In the genomic region with DNA sequence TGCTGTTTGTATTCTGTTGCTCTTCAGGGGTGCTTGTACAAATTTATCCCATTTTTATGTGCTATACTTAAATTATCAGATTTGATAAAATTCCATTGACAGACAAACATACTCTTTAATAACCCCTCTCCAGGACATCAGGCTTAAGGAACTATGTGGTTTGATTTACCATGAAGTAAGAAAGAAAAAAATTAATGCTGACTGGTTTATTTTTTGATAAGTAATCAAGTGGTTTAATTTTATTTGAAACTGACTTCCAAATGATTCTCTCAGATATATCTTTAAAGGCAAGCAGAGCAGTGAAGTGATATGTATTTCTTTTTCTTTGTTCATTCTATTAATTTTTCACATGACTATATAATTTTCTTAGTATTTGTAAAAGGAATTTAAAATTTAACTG, we compare ENCODE assay signal across 2 cellular contexts.
TF ChIP-seq lines count a peak whose summit lies in the region.

No MANE protein-coding gene starts in this region.

TF ChIP-seq in GM23338, 12 proteins besides CTCF, POLR2A, EP300 and RAD21 (continued from another document):
- TF ChIP-seq REST (IDR thresholded peaks at IDR 0.05; ENCODE audit: unreplicated experiment) (no peak), EZH2phosphoT487 (IDR thresholded peaks at IDR 0.05; ENCODE audit: unreplicated experiment) (no peak), ETS1 (IDR thresholded peaks at IDR 0.05) (no peak), ZNF114 (CRISPR knock-in tag; IDR thresholded peaks at IDR 0.05) (no peak), POLR2AphosphoS5 (IDR thresholded peaks at IDR 0.05; ENCODE audit: low read depth) (no peak), STAT1 (IDR thresholded peaks at IDR 0.05; ENCODE audit: unreplicated experiment) (no peak), CREB1 (CRISPR knock-in tag; IDR thresholded peaks at IDR 0.05; ENCODE audit: low read depth) (no peak), JUNB (IDR thresholded peaks at IDR 0.05; ENCODE audit: unreplicated experiment) (no peak)
- TF ChIP-seq, protein P1, sequence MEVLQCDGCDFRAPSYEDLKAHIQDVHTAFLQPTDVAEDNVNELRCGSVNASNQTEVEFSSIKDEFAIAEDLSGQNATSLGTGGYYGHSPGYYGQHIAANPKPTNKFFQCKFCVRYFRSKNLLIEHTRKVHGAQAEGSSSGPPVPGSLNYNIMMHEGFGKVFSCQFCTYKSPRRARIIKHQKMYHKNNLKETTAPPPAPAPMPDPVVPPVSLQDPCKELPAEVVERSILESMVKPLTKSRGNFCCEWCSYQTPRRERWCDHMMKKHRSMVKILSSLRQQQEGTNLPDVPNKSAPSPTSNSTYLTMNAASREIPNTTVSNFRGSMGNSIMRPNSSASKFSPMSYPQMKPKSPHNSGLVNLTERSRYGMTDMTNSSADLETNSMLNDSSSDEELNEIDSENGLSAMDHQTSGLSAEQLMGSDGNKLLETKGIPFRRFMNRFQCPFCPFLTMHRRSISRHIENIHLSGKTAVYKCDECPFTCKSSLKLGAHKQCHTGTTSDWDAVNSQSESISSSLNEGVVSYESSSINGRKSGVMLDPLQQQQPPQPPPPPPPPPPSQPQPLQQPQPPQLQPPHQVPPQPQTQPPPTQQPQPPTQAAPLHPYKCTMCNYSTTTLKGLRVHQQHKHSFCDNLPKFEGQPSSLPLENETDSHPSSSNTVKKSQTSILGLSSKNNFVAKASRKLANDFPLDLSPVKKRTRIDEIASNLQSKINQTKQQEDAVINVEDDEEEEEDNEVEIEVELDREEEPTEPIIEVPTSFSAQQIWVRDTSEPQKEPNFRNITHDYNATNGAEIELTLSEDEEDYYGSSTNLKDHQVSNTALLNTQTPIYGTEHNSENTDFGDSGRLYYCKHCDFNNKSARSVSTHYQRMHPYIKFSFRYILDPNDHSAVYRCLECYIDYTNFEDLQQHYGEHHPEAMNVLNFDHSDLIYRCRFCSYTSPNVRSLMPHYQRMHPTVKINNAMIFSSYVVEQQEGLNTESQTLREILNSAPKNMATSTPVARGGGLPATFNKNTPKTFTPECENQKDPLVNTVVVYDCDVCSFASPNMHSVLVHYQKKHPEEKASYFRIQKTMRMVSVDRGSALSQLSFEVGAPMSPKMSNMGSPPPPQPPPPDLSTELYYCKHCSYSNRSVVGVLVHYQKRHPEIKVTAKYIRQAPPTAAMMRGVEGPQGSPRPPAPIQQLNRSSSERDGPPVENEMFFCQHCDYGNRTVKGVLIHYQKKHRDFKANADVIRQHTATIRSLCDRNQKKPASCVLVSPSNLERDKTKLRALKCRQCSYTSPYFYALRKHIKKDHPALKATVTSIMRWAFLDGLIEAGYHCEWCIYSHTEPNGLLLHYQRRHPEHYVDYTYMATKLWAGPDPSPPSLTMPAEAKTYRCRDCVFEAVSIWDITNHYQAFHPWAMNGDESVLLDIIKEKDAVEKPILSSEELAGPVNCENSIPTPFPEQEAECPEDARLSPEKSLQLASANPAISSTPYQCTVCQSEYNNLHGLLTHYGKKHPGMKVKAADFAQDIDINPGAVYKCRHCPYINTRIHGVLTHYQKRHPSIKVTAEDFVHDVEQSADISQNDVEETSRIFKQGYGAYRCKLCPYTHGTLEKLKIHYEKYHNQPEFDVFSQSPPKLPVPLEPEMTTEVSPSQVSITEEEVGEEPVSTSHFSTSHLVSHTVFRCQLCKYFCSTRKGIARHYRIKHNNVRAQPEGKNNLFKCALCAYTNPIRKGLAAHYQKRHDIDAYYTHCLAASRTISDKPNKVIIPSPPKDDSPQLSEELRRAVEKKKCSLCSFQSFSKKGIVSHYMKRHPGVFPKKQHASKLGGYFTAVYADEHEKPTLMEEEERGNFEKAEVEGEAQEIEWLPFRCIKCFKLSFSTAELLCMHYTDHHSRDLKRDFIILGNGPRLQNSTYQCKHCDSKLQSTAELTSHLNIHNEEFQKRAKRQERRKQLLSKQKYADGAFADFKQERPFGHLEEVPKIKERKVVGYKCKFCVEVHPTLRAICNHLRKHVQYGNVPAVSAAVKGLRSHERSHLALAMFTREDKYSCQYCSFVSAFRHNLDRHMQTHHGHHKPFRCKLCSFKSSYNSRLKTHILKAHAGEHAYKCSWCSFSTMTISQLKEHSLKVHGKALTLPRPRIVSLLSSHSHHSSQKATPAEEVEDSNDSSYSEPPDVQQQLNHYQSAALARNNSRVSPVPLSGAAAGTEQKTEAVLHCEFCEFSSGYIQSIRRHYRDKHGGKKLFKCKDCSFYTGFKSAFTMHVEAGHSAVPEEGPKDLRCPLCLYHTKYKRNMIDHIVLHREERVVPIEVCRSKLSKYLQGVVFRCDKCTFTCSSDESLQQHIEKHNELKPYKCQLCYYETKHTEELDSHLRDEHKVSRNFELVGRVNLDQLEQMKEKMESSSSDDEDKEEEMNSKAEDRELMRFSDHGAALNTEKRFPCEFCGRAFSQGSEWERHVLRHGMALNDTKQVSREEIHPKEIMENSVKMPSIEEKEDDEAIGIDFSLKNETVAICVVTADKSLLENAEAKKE (CRISPR knock-in tag; IDR thresholded peaks at IDR 0.05) = no peak

TF ChIP-seq in WTC11, 78 proteins besides CTCF, POLR2A, EP300 and RAD21 (continued from another document):
- TF ChIP-seq ARID4B (CRISPR knock-in tag; IDR thresholded peaks at IDR 0.05; ENCODE audit: borderline replicate concordance) = no peak
- no peak for TF ChIP-seq ZNF425 (CRISPR knock-in tag; conservative IDR thresholded peaks at IDR 0.05)
- no peak for TF ChIP-seq ZNF396 (CRISPR knock-in tag; IDR thresholded peaks at IDR 0.05; ENCODE audit: borderline replicate concordance)
- TF ChIP-seq, protein P2, sequence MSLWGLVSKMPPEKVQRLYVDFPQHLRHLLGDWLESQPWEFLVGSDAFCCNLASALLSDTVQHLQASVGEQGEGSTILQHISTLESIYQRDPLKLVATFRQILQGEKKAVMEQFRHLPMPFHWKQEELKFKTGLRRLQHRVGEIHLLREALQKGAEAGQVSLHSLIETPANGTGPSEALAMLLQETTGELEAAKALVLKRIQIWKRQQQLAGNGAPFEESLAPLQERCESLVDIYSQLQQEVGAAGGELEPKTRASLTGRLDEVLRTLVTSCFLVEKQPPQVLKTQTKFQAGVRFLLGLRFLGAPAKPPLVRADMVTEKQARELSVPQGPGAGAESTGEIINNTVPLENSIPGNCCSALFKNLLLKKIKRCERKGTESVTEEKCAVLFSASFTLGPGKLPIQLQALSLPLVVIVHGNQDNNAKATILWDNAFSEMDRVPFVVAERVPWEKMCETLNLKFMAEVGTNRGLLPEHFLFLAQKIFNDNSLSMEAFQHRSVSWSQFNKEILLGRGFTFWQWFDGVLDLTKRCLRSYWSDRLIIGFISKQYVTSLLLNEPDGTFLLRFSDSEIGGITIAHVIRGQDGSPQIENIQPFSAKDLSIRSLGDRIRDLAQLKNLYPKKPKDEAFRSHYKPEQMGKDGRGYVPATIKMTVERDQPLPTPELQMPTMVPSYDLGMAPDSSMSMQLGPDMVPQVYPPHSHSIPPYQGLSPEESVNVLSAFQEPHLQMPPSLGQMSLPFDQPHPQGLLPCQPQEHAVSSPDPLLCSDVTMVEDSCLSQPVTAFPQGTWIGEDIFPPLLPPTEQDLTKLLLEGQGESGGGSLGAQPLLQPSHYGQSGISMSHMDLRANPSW (CRISPR knock-in tag; conservative IDR thresholded peaks at IDR 0.05; ENCODE audit: low read depth) = no peak
- TF ChIP-seq, protein P3, sequence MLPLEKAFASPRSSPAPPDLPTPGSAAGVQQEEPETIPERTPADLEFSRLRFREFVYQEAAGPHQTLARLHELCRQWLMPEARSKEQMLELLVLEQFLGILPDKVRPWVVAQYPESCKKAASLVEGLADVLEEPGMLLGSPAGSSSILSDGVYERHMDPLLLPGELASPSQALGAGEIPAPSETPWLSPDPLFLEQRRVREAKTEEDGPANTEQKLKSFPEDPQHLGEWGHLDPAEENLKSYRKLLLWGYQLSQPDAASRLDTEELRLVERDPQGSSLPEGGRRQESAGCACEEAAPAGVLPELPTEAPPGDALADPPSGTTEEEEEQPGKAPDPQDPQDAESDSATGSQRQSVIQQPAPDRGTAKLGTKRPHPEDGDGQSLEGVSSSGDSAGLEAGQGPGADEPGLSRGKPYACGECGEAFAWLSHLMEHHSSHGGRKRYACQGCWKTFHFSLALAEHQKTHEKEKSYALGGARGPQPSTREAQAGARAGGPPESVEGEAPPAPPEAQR (CRISPR knock-in tag; IDR thresholded peaks at IDR 0.05) = no peak
- TF ChIP-seq FOXJ3 (CRISPR knock-in tag; IDR thresholded peaks at IDR 0.05; ENCODE audit: borderline replicate concordance) = no peak
- no peak for TF ChIP-seq EMX1 (CRISPR knock-in tag; IDR thresholded peaks at IDR 0.05)
- TF ChIP-seq GABPB1 (CRISPR knock-in tag; IDR thresholded peaks at IDR 0.05) = no peak
- no peak for TF ChIP-seq JUN (CRISPR knock-in tag; IDR thresholded peaks at IDR 0.05)
- no peak for TF ChIP-seq IRF1 (CRISPR knock-in tag; IDR thresholded peaks at IDR 0.05)
- TF ChIP-seq, protein P4, sequence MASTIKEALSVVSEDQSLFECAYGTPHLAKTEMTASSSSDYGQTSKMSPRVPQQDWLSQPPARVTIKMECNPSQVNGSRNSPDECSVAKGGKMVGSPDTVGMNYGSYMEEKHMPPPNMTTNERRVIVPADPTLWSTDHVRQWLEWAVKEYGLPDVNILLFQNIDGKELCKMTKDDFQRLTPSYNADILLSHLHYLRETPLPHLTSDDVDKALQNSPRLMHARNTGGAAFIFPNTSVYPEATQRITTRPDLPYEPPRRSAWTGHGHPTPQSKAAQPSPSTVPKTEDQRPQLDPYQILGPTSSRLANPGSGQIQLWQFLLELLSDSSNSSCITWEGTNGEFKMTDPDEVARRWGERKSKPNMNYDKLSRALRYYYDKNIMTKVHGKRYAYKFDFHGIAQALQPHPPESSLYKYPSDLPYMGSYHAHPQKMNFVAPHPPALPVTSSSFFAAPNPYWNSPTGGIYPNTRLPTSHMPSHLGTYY (CRISPR knock-in tag; IDR thresholded peaks at IDR 0.05) = no peak
- no peak for TF ChIP-seq SMAD3 (CRISPR knock-in tag; IDR thresholded peaks at IDR 0.05; ENCODE audit: borderline replicate concordance)
- no peak for TF ChIP-seq FOXP4 (CRISPR knock-in tag; IDR thresholded peaks at IDR 0.05)
